13 cellular contexts compared by ENCODE assay signal in the genomic region with DNA sequence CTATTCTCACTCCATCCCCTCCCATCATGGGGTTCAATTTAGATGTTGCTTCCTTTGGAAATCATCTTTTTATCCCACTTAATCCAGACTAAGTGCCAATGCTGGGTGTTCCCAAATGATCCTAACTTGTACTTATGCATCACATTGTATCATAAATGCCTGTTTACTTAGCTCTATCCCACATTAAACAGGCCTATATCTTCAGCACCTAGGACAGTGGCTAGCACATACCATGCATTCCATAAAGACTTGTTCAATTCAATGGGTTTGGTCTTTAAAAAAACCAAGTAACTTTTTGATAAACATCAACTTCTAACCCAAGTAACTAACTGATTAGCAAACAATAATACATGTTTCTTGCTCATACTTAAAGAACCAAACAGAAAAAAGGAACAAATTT. TPM values are rescaled to one million over a fixed set of nuclear protein-coding genes. Genes with fewer than 3 reads are reported as not detected.
DNase-seq lines count a peak whose midpoint lies in the region; ATAC-seq and TF ChIP-seq lines count a peak whose summit lies in the region.
"Had no signal": no experiment of that assay in that cellular context is flagged by ENCODE, and none has a peak within 500 bp of the region (broad histone marks: within the 10 kb centered on the region; RNA-seq: fewer than 3 reads in every experiment).

No MANE protein-coding gene starts in this region.

- H3K18ac ChIP-seq in mesenchymal stem cell (ENCODE audit: low read depth in 1 of 2, low read length in 2 of 2) = no peak overlapping the region

- H3K4me2 ChIP-seq in GM23248 (ENCODE audit: unreplicated experiment) (no peak overlapping the region), mesenchymal stem cell (ENCODE audit: low read length, poor library complexity, severe bottlenecking) (no peak overlapping the region)

- H3K79me2 ChIP-seq in GM23248 (ENCODE audit: insufficient read depth) = peaks cover 97% of the 10 kb centered on the region

- no peaks in the 10 kb centered on the region for H3K9me3 ChIP-seq in GM23248 (ENCODE audit: low read depth)
- H3K9me3 ChIP-seq in mesenchymal stem cell (ENCODE audit: control insufficient read depth, low read length) = no peaks in the 10 kb centered on the region
- H3K9me3 ChIP-seq: pancreas had no signal

- no peaks in the 10 kb centered on the region for H3K36me3 ChIP-seq in GM23248 (ENCODE audit: low read depth)
- peaks cover 0 to 8% of the 10 kb centered on the region in 2 experiments for H3K36me3 ChIP-seq in mesenchymal stem cell (ENCODE audit: control insufficient read depth in 1 of 2, insufficient read depth in 2 of 2, low read depth in 1 of 2, low read length in 2 of 2)
- H3K36me3 ChIP-seq: pancreas had no signal

- H3K4me1 ChIP-seq in GM23248 (ENCODE audit: insufficient read depth) (no peaks in the 10 kb centered on the region), mesenchymal stem cell (ENCODE audit: control insufficient read depth, insufficient read depth, low read depth, low read length) (peaks cover 2% of the 10 kb centered on the region)

- H3K4ac ChIP-seq in mesenchymal stem cell (ENCODE audit: low read depth in 1 of 2, low read length in 2 of 2) = no peak overlapping the region

- no peak overlapping the region for H2AK5ac ChIP-seq in mesenchymal stem cell (ENCODE audit: low read length, severe bottlenecking)

- H3K27ac ChIP-seq in GM23248 (no peak overlapping the region), mesenchymal stem cell (ENCODE audit: low read length, poor library complexity, severe bottlenecking) (no peak overlapping the region)
- H3K27ac ChIP-seq: pancreas had no signal

- H3K4me3 ChIP-seq in GM23248 = no peak overlapping the region
- no peak overlapping the region for H3K4me3 ChIP-seq in choroid plexus epithelial cell (ENCODE audit: low read depth, low read length)
- H3K4me3 ChIP-seq in mesenchymal stem cell (ENCODE audit: insufficient read depth in 1 of 2, low read depth in 1 of 2, low read length in 2 of 2) = no peak overlapping the region
- H3K4me3 ChIP-seq: pancreas had no signal

- no peak overlapping the region for H2BK120ac ChIP-seq in mesenchymal stem cell (ENCODE audit: low read depth, low read length)

- H3K9ac ChIP-seq in GM23248 = no peak overlapping the region
- H3K9ac ChIP-seq in mesenchymal stem cell (ENCODE audit: low read length) = no peak overlapping the region

- H3K9me2 ChIP-seq in GM23248 (ENCODE audit: insufficient read depth) = no peaks in the 10 kb centered on the region

- no peak overlapping the region for H2AFZ ChIP-seq in GM23248
- H2AFZ ChIP-seq in mesenchymal stem cell (ENCODE audit: low read depth, low read length) = no peak overlapping the region

- in situ Hi-C loops in GM23248 (cut with MboI) = no loop called here

- no peak overlapping the region for H2BK5ac ChIP-seq in mesenchymal stem cell (ENCODE audit: low read depth, low read length, poor library complexity, severe bottlenecking)

- no peaks in the 10 kb centered on the region for H3F3A ChIP-seq in GM23248 (ENCODE audit: insufficient read depth)

- H3K27me3 ChIP-seq in GM23248 (replicated peaks; ENCODE audit: insufficient read depth) = no peaks in the 10 kb centered on the region
- H3K27me3 ChIP-seq in mesenchymal stem cell (ENCODE audit: control insufficient read depth in 1 of 2, insufficient read depth in 1 of 2, low read length in 2 of 2) = no peaks in the 10 kb centered on the region
- H3K27me3 ChIP-seq: pancreas had no signal

- TF ChIP-seq CTCF in choroid plexus epithelial cell (conservative IDR thresholded peaks at IDR 0.05; ENCODE audit: low read depth, low read length) (no peak), omental fat pad (IDR thresholded peaks at IDR 0.05) (no peak)

- ATAC-seq in omental fat pad (ENCODE audit: low FRiP score) = no peak
- ATAC-seq in HG03354 (IDR thresholded peaks at IDR 0.05; ENCODE audit: poor library complexity, severe bottlenecking, unreplicated experiment) = no peak
- ATAC-seq: left lobe of liver had no signal

- no peak overlapping the region for H3K23ac ChIP-seq in mesenchymal stem cell (ENCODE audit: low read length in 2 of 2)

- H2BK12ac ChIP-seq in mesenchymal stem cell (ENCODE audit: low read length in 2 of 2) = no peak overlapping the region

- DNase-seq in GM23248 (peak; percentile 40), NCI-H460 (ENCODE audit: extremely low read depth, low read depth) (peak; percentile 11), choroid plexus epithelial cell (ENCODE audit: low read depth) (peak; percentile 56), mesenchymal stem cell (peak; percentile 41), omental fat pad (ENCODE audit: low spot score) (no peak), Ammon's horn (ENCODE audit: low spot score) (no peak)
- DNase-seq in activated CD4-positive, alpha-beta T cell treated with anti-CD3 and anti-CD28 coated beads for 4 hours = no peak
- DNase-seq: activated CD8-positive, alpha-beta memory T cell treated with anti-CD3 and anti-CD28 coated beads for 24 hours; amygdala; NCI-H446; pancreas had no signal

- H4K8ac ChIP-seq in mesenchymal stem cell (ENCODE audit: low read length) = no peak overlapping the region

- no peak overlapping the region for H4K91ac ChIP-seq in mesenchymal stem cell (ENCODE audit: low read length)

- H3K79me1 ChIP-seq in mesenchymal stem cell (replicated peaks; ENCODE audit: low read length, poor library complexity, severe bottlenecking) = peaks cover 15% of the 10 kb centered on the region

- H4K20me1 ChIP-seq in GM23248 (ENCODE audit: insufficient read depth) = peaks cover 46% of the 10 kb centered on the region

- H2BK15ac ChIP-seq in mesenchymal stem cell (ENCODE audit: low read depth, poor library complexity, severe bottlenecking) = no peak overlapping the region

- H3K14ac ChIP-seq in mesenchymal stem cell (ENCODE audit: low read length in 2 of 2) = no peak overlapping the region

RNA-seq across cellular contexts. Expression of a gene that starts 40.6 kb away (rescaled TPM):
- 39.0 and 41.9 TPM in 2 replicates for total RNA-seq in GM23248 (2014; rRNA removed; shearing (Covaris generic))
- polyA plus RNA-seq in GM23248 (2016; fragmentation: Nextera tagmentation; extraction: Ambion mirVana) = 40.6 and 48.2 TPM in 2 replicates
- 18.4 and 19.2 TPM in 2 replicates for total RNA-seq in NCI-H460 (2014; rRNA removed; shearing (Covaris generic))
- polyA plus RNA-seq in NCI-H460 (2014; cell fraction: nucleus; rRNA removed) = 1.4 and 6.0 TPM in 2 replicates
- 65.5 TPM for polyA plus RNA-seq in mesenchymal stem cell (2013, experiment 1 of 2)
- polyA plus RNA-seq in mesenchymal stem cell (2013, experiment 2 of 2) = 64.4 TPM
- 10 to 100 TPM; 42.2 to 60.7 (median 46.6) TPM for total RNA-seq in omental fat pad

RNA-seq across cellular contexts. Expression of a gene that starts 41.0 kb away (rescaled TPM):
- 7.3 and 8.5 TPM in 2 replicates for total RNA-seq in GM23248 (2014; rRNA removed; shearing (Covaris generic))
- polyA plus RNA-seq in GM23248 (2016; fragmentation: Nextera tagmentation; extraction: Ambion mirVana) = 55.2 and 56.3 TPM in 2 replicates
- total RNA-seq in NCI-H460 (2014; rRNA removed; shearing (Covaris generic)) = 6.7 and 9.3 TPM in 2 replicates
- polyA plus RNA-seq in NCI-H460 (2014; cell fraction: nucleus; rRNA removed) = 2.5 and 4.5 TPM in 2 replicates
- polyA plus RNA-seq in mesenchymal stem cell (2013, experiment 1 of 2) = 84.7 TPM
- polyA plus RNA-seq in mesenchymal stem cell (2013, experiment 2 of 2) = 85.1 TPM
- 10 to 100 TPM; 10.4 to 47.6 (median 37.7) TPM for total RNA-seq in omental fat pad

Comparison
In these comparisons a context has a peak if more than half of its experiments do, and no peak if none do; other contexts are left out.
1. DNase-seq: peak in GM23248 (single experiment), NCI-H460 (single experiment), choroid plexus epithelial cell (single experiment) and mesenchymal stem cell (single experiment); none in activated CD4-positive, alpha-beta T cell treated with anti-CD3 and anti-CD28 coated beads for 4 hours (0 of 2), omental fat pad (single experiment) and Ammon's horn (single experiment).